Comparison of ENCODE assay signal across 24 cellular contexts in genomic region chr10:44362866-44363711, GRCh38. TPM values are rescaled to one million over a fixed set of nuclear protein-coding genes. Genes with fewer than 3 reads are reported as not detected.
A peak's percentile ranks its signal among the peaks of the same experiment; 100 is the strongest.
DNase-seq lines count a peak whose midpoint lies in the region; ATAC-seq and TF ChIP-seq lines count a peak whose summit lies in the region.
"Had no signal": no experiment of that assay in that cellular context is flagged by ENCODE, and none has a peak within 500 bp of the region (broad histone marks: within the 10 kb centered on the region; RNA-seq: fewer than 3 reads in every experiment).

No MANE protein-coding gene starts in this region.

- H3K27ac Mint-ChIP-seq in endodermal cell = no peak overlapping the region

- H3K27ac ChIP-seq in left ventricle myocardium inferior (replicated peaks) = no peak overlapping the region
- no peak overlapping the region for H3K27ac ChIP-seq in endodermal cell (ENCODE audit: low read depth, low read length)
- no peak overlapping the region for H3K27ac ChIP-seq in osteoblast (ENCODE audit: low read depth, low read length)
- no peak overlapping the region for H3K27ac ChIP-seq in testis
- H3K27ac ChIP-seq: 22Rv1, C4-2B, GM23248, PC-9, RWPE1 had no signal

- H3K4me3 Mint-ChIP-seq in endodermal cell = no peak overlapping the region

- H3K36me3 ChIP-seq in left ventricle myocardium inferior (peaks cover 4% of the 10 kb centered on the region), endodermal cell (ENCODE audit: control insufficient read depth, insufficient read depth, low read length) (no peaks in the 10 kb centered on the region), osteoblast (ENCODE audit: insufficient read depth, low read length) (no peaks in the 10 kb centered on the region), testis (ENCODE audit: low read depth, missing control alignments) (no peaks in the 10 kb centered on the region)

- H2AFZ ChIP-seq in osteoblast (ENCODE audit: low read length) = no peak overlapping the region
- H2AFZ ChIP-seq: GM23248, PC-9 had no signal

- peaks cover 20% of the 10 kb centered on the region for H3K4me1 Mint-ChIP-seq in endodermal cell

- TF ChIP-seq CTCF in left ventricle myocardium inferior (IDR thresholded peaks at IDR 0.05; ENCODE audit: borderline replicate concordance) (no peak), endodermal cell (conservative IDR thresholded peaks at IDR 0.05) (no peak), osteoblast (IDR thresholded peaks at IDR 0.05; ENCODE audit: extremely low read depth, low read depth, low read length) (no peak), testis (IDR thresholded peaks at IDR 0.05) (no peak)

- H3K4me2 ChIP-seq in osteoblast (ENCODE audit: insufficient read depth, low read length) = no peak overlapping the region
- H3K4me2 ChIP-seq: PC-9 had no signal

- no peaks in the 10 kb centered on the region for H3K79me2 ChIP-seq in osteoblast (ENCODE audit: insufficient read depth, low read length)

- H3K4me1 ChIP-seq in left ventricle myocardium inferior (no peaks in the 10 kb centered on the region), endodermal cell (ENCODE audit: control insufficient read depth, insufficient read depth, low read length) (peaks cover 7% of the 10 kb centered on the region), osteoblast (ENCODE audit: insufficient read depth, low read length) (peaks cover 5% of the 10 kb centered on the region), testis (no peaks in the 10 kb centered on the region)

- H3K9ac ChIP-seq in endodermal cell (ENCODE audit: extremely low read depth, low read length, poor library complexity, severe bottlenecking) = no peak overlapping the region
- H3K9ac ChIP-seq: GM23248 had no signal

- peaks cover 3% of the 10 kb centered on the region for H4K20me1 ChIP-seq in osteoblast (ENCODE audit: insufficient read depth, low read length)

- H3K27me3 Mint-ChIP-seq in endodermal cell (ENCODE audit: insufficient read depth) = peaks cover 1% of the 10 kb centered on the region

- DNase-seq in left cardiac atrium (peak; percentile 16), left ventricle myocardium inferior (no peak), endodermal cell (peak; percentile 91), osteoblast (ENCODE audit: insufficient read length, low spot score, missing footprints) (peak; percentile 72), mucosa of gallbladder (ENCODE audit: low spot score) (no peak), testis (no peak)
- DNase-seq: AML-193, DMS79, GM23248, Karpas-422, NCI-H1092, NCI-H1436 treated with DMSO at 0.1 percent for 48 hours, NCI-H2029, NCI-H526, PC-9, SIG-M5 had no signal

- H3K4me3 ChIP-seq in left ventricle myocardium inferior (no peak overlapping the region), endodermal cell (ENCODE audit: low read length) (no peak overlapping the region), osteoblast (ENCODE audit: insufficient read depth, low read length) (no peak overlapping the region), testis (no peak overlapping the region)
- H3K4me3 ChIP-seq: GM23248, PC-9 had no signal

- H3K27me3 ChIP-seq in left ventricle myocardium inferior (ENCODE audit: low read depth) (no peaks in the 10 kb centered on the region), endodermal cell (ENCODE audit: control insufficient read depth, insufficient read depth, low read length, poor library complexity, severe bottlenecking) (no peaks in the 10 kb centered on the region), osteoblast (ENCODE audit: insufficient read depth, low read length) (no peaks in the 10 kb centered on the region), testis (no peaks in the 10 kb centered on the region)

- H3K9me3 ChIP-seq in left ventricle myocardium inferior (replicated peaks) (no peaks in the 10 kb centered on the region), endodermal cell (ENCODE audit: control insufficient read depth, low read length) (no peaks in the 10 kb centered on the region), osteoblast (ENCODE audit: low read depth, low read length) (no peaks in the 10 kb centered on the region), testis (no peaks in the 10 kb centered on the region)

- H3K9me3 Mint-ChIP-seq in endodermal cell = no peaks in the 10 kb centered on the region

- ATAC-seq in left cardiac atrium (peak in 1 of 2 donors; percentile 27), GM18858 (IDR thresholded peaks at IDR 0.05; ENCODE audit: unreplicated experiment) (no peak), GM19035 (IDR thresholded peaks at IDR 0.05; ENCODE audit: unreplicated experiment) (no peak)
- ATAC-seq: SK-N-SH treated with all-trans-retinoic acid at 6 μM for 48 hours had no signal

- 63 to 72% methylated on average over 7 to 13 of the region's 13 CpGs for WGBS in endodermal cell (ENCODE audit: insufficient coverage in 1 of 2, insufficient read length in 1 of 2), 2 experiments
- 79 to 87% methylated on average over 7 to 13 of the region's 13 CpGs for WGBS in testis, 2 donors

- H3K36me3 Mint-ChIP-seq in endodermal cell (ENCODE audit: low read depth) = no peaks in the 10 kb centered on the region

- intact Hi-C loops in left cardiac atrium (cut with DNase I) (no loop called here), left ventricle myocardium inferior (cut with micrococcal nuclease) (no loop called here), testis (cut with DNase I; ENCODE audit: low total_unique reads) (no loop called here)

- TF ChIP-seq POLR2A in testis (IDR thresholded peaks at IDR 0.05) = no peak

RNA-seq across cellular contexts. Expression of gene CXCL12, which starts 21.8 kb away (rescaled TPM):
- total RNA-seq in left cardiac atrium (100 to 1,000 TPM; 213 to 248 TPM), left ventricle myocardium inferior (130 TPM), endodermal cell (10 to 100 TPM in 1 of 2 donors, under 1 TPM in 1; 0.91 to 13.5 TPM), osteoblast (288 and 358 TPM in 2 replicates), mucosa of gallbladder (74.3 TPM), testis (10 to 100 TPM in 1 of 2 donors, 1 to 10 TPM in 1; 9.8 to 12.0 TPM)
- polyA plus RNA-seq in endodermal cell (2013, experiment 1 of 2) = 10.8 TPM
- polyA plus RNA-seq in endodermal cell (2013, experiment 2 of 2) = 6.4 TPM
- 87.7 TPM for polyA plus RNA-seq in testis (ENCODE audit: insufficient read depth, low read depth, low replicate concordance)
- total RNA-seq: HT-29, MCF 10A, PC-9 had no signal

Comparison
In these comparisons a context has a peak if more than half of its experiments do, and no peak if none do; other contexts are left out.
1. DNase-seq: peak in left cardiac atrium (single experiment), endodermal cell (single experiment) and osteoblast (single experiment); none in left ventricle myocardium inferior (single experiment), mucosa of gallbladder (single experiment) and testis (single experiment).